1 cellular context compared by ENCODE assay signal in the genomic region with DNA sequence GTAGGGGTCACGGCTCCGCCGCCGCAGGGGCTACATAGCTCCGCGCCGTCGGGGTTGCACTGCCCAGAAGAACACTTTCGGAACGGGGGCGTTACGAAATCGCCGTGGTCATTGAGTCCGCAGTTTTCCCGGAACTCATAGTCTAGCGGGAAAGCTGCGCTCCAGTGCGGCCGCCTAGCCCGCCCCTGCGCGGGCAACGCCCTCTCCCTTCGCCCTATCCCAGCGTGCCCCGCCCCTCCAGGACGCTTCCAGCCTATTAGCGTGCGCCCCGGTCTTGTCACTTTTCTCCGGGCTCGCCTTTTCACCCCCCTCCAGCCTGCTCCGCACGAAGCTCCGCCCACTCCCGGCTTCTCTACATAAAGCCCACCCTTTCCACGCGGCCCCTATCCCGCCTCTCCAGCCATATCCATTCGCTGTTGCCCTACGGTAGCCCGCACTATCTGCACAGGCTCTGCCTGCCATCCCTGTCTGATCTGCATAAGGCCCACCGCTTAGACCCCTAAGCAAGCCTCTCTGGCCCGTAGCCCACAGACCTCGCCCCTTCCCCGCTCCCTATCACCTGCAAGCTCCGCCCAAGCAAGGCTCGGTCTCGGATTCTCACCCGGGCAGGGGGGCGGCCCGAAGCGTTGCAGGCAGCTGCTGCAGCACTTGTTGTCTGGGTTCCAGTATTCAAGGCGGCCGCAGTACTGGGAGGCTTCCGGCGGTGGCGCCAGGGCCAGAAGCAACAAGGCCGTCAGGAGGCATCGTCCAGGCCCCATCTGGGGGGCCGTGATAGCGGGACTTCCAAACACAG.
TF ChIP-seq lines count a peak whose summit lies in the region.

No MANE protein-coding gene starts in this region.

TF ChIP-seq in HepG2, 621 proteins besides CTCF, POLR2A, EP300 and RAD21 (continued from another document and continues in another):
- TF ChIP-seq, protein P1, sequence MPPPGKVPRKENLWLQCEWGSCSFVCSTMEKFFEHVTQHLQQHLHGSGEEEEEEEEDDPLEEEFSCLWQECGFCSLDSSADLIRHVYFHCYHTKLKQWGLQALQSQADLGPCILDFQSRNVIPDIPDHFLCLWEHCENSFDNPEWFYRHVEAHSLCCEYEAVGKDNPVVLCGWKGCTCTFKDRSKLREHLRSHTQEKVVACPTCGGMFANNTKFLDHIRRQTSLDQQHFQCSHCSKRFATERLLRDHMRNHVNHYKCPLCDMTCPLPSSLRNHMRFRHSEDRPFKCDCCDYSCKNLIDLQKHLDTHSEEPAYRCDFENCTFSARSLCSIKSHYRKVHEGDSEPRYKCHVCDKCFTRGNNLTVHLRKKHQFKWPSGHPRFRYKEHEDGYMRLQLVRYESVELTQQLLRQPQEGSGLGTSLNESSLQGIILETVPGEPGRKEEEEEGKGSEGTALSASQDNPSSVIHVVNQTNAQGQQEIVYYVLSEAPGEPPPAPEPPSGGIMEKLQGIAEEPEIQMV (CRISPR knock-in tag; IDR thresholded peaks at IDR 0.05; ENCODE audit: low read depth): no peak
- TF ChIP-seq TRAFD1 (CRISPR knock-in tag; IDR thresholded peaks at IDR 0.05; ENCODE audit: borderline replicate concordance) (no peak), ZNF143 (CRISPR knock-in tag; IDR thresholded peaks at IDR 0.05) (no peak; the same call in 1 of the 2 replicates), SIX1 (CRISPR knock-in tag; IDR thresholded peaks at IDR 0.05; ENCODE audit: borderline replicate concordance) (no peak), RBM39 (IDR thresholded peaks at IDR 0.05; ENCODE audit: low read depth, low read length, poor library complexity, severe bottlenecking) (no peak), EHMT2 (IDR thresholded peaks at IDR 0.05; ENCODE audit: borderline replicate concordance, low read depth, low read length) (no peak; the same call in 1 of the 2 replicates), ZNF292 (CRISPR knock-in tag; IDR thresholded peaks at IDR 0.05; ENCODE audit: borderline replicate concordance, low read depth) (no peak), CBX2 (IDR thresholded peaks at IDR 0.05; ENCODE audit: low read depth, low read length) (no peak), CBX2 (CRISPR knock-in tag; IDR thresholded peaks at IDR 0.05; ENCODE audit: low read depth) (no peak), ZNF557 (CRISPR knock-in tag; IDR thresholded peaks at IDR 0.05) (no peak), TFE3 (CRISPR knock-in tag; IDR thresholded peaks at IDR 0.05) (peak; percentile 47; the same call in 1 of the 2 replicates), ZNF569 (CRISPR knock-in tag; IDR thresholded peaks at IDR 0.05; ENCODE audit: borderline replicate concordance) (no peak), ZNF343 (CRISPR knock-in tag; IDR thresholded peaks at IDR 0.05) (no peak), ZNF598 (CRISPR knock-in tag; IDR thresholded peaks at IDR 0.05; ENCODE audit: borderline replicate concordance) (peak; percentile 74; the same call in 1 of the 2 replicates), ZNF749 (CRISPR knock-in tag; IDR thresholded peaks at IDR 0.05; ENCODE audit: borderline replicate concordance) (no peak), IRX3 (CRISPR knock-in tag; IDR thresholded peaks at IDR 0.05; ENCODE audit: borderline replicate concordance, low read depth) (0 out of 2 replicates have a peak, but pooled peaks have one; percentile 56), SALL1 (CRISPR knock-in tag; IDR thresholded peaks at IDR 0.05) (peak; percentile 83), ZSCAN20 (CRISPR knock-in tag; IDR thresholded peaks at IDR 0.05; ENCODE audit: borderline replicate concordance) (no peak), ZNF616 (CRISPR knock-in tag; IDR thresholded peaks at IDR 0.05; ENCODE audit: low read depth) (no peak), ZNF24 (IDR thresholded peaks at IDR 0.05) (no peak), TBX2 (CRISPR knock-in tag; IDR thresholded peaks at IDR 0.05; ENCODE audit: borderline replicate concordance) (peak; percentile 43; the same call in 1 of the 2 replicates), ZNF775 (CRISPR knock-in tag; IDR thresholded peaks at IDR 0.05; ENCODE audit: borderline replicate concordance) (no peak), ZNF674 (CRISPR knock-in tag; IDR thresholded peaks at IDR 0.05; ENCODE audit: low read depth) (no peak), ZSCAN31 (CRISPR knock-in tag; IDR thresholded peaks at IDR 0.05; ENCODE audit: low read depth) (peak; percentile 36; the same call in 1 of the 2 replicates), ZMAT3 (CRISPR knock-in tag; conservative IDR thresholded peaks at IDR 0.05) (peak; percentile 52; the same call in 1 of the 2 replicates), ZNF713 (CRISPR knock-in tag; IDR thresholded peaks at IDR 0.05) (0 out of 2 replicates have a peak, but pooled peaks have one; percentile 58), SETDB1 (CRISPR knock-in tag; IDR thresholded peaks at IDR 0.05; ENCODE audit: borderline replicate concordance) (no peak), CEBPG (CRISPR knock-in tag; IDR thresholded peaks at IDR 0.05) (peak; percentile 90), ZSCAN12 (CRISPR knock-in tag; IDR thresholded peaks at IDR 0.05) (no peak), ZSCAN25 (CRISPR knock-in tag; IDR thresholded peaks at IDR 0.05) (peak; percentile 89), ZMYM4 (CRISPR knock-in tag; IDR thresholded peaks at IDR 0.05) (peak; percentile 63), ZNF274 (CRISPR knock-in tag; IDR thresholded peaks at IDR 0.05) (no peak), SP4 (CRISPR knock-in tag; IDR thresholded peaks at IDR 0.05) (peak; percentile 83), TEAD2 (CRISPR knock-in tag; IDR thresholded peaks at IDR 0.05) (no peak), RBFOX2 (IDR thresholded peaks at IDR 0.05; ENCODE audit: low read depth, low read length) (peak; percentile 79), BHLHE40 (IDR thresholded peaks at IDR 0.05; ENCODE audit: low read length) (no peak), HNF4A (CRISPR knock-in tag; IDR thresholded peaks at IDR 0.05) (peak; percentile 47; the same call in 1 of the 2 replicates), ZBTB7B (CRISPR knock-in tag; IDR thresholded peaks at IDR 0.05) (peak; percentile 69), ZBTB37 (CRISPR knock-in tag; IDR thresholded peaks at IDR 0.05) (no peak), ZNF549 (CRISPR knock-in tag; IDR thresholded peaks at IDR 0.05) (no peak)
- TF ChIP-seq, protein P2, sequence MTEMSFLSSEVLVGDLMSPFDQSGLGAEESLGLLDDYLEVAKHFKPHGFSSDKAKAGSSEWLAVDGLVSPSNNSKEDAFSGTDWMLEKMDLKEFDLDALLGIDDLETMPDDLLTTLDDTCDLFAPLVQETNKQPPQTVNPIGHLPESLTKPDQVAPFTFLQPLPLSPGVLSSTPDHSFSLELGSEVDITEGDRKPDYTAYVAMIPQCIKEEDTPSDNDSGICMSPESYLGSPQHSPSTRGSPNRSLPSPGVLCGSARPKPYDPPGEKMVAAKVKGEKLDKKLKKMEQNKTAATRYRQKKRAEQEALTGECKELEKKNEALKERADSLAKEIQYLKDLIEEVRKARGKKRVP (CRISPR knock-in tag; IDR thresholded peaks at IDR 0.05): peak in 1 of 2 experiments; percentile 47; a peak in 2 of 4 replicates
- TF ChIP-seq, protein P3, sequence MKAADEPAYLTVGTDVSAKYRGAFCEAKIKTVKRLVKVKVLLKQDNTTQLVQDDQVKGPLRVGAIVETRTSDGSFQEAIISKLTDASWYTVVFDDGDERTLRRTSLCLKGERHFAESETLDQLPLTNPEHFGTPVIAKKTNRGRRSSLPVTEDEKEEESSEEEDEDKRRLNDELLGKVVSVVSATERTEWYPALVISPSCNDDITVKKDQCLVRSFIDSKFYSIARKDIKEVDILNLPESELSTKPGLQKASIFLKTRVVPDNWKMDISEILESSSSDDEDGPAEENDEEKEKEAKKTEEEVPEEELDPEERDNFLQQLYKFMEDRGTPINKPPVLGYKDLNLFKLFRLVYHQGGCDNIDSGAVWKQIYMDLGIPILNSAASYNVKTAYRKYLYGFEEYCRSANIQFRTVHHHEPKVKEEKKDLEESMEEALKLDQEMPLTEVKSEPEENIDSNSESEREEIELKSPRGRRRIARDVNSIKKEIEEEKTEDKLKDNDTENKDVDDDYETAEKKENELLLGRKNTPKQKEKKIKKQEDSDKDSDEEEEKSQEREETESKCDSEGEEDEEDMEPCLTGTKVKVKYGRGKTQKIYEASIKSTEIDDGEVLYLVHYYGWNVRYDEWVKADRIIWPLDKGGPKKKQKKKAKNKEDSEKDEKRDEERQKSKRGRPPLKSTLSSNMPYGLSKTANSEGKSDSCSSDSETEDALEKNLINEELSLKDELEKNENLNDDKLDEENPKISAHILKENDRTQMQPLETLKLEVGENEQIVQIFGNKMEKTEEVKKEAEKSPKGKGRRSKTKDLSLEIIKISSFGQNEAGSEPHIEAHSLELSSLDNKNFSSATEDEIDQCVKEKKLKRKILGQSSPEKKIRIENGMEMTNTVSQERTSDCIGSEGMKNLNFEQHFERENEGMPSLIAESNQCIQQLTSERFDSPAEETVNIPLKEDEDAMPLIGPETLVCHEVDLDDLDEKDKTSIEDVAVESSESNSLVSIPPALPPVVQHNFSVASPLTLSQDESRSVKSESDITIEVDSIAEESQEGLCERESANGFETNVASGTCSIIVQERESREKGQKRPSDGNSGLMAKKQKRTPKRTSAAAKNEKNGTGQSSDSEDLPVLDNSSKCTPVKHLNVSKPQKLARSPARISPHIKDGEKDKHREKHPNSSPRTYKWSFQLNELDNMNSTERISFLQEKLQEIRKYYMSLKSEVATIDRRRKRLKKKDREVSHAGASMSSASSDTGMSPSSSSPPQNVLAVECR (CRISPR knock-in tag; IDR thresholded peaks at IDR 0.05; ENCODE audit: borderline replicate concordance): peak; percentile 94
- TF ChIP-seq, protein P4, sequence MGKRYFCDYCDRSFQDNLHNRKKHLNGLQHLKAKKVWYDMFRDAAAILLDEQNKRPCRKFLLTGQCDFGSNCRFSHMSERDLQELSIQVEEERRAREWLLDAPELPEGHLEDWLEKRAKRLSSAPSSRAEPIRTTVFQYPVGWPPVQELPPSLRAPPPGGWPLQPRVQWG (CRISPR knock-in tag; IDR thresholded peaks at IDR 0.05; ENCODE audit: borderline replicate concordance, low read depth): no peak
- TF ChIP-seq, protein P5, sequence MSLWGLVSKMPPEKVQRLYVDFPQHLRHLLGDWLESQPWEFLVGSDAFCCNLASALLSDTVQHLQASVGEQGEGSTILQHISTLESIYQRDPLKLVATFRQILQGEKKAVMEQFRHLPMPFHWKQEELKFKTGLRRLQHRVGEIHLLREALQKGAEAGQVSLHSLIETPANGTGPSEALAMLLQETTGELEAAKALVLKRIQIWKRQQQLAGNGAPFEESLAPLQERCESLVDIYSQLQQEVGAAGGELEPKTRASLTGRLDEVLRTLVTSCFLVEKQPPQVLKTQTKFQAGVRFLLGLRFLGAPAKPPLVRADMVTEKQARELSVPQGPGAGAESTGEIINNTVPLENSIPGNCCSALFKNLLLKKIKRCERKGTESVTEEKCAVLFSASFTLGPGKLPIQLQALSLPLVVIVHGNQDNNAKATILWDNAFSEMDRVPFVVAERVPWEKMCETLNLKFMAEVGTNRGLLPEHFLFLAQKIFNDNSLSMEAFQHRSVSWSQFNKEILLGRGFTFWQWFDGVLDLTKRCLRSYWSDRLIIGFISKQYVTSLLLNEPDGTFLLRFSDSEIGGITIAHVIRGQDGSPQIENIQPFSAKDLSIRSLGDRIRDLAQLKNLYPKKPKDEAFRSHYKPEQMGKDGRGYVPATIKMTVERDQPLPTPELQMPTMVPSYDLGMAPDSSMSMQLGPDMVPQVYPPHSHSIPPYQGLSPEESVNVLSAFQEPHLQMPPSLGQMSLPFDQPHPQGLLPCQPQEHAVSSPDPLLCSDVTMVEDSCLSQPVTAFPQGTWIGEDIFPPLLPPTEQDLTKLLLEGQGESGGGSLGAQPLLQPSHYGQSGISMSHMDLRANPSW (CRISPR knock-in tag; IDR thresholded peaks at IDR 0.05; ENCODE audit: borderline replicate concordance): no peak
